In the genomic region with DNA sequence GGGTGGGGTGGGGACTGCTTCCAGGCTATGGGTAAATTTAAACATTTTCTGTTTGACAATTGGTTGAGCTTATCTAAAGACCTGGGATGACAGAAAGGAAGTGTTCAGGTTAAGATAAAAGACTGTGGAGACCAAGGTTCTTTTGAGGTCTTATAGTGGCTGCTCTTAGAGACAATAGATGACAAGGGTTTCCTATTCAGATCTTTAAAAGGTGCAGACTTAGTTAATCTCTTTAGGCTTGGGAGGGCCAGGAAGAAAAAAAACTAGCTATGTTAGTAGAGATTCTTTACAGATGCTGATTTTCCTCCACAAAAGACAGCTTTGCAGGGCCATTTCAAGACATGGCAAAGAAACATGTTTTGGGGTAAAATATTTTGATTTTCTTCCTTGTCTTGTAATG, we compare ENCODE assay signal across 23 cellular contexts.
"Had no signal": no experiment of that assay in that cellular context is flagged by ENCODE, and none has a peak within 500 bp of the region (broad histone marks: within the 10 kb centered on the region; RNA-seq: fewer than 3 reads in every experiment).

No MANE protein-coding gene starts in this region.

- ATAC-seq: effector memory CD8-positive, alpha-beta T cell; left lobe of liver; mucosa of descending colon; natural killer cell treated with Interleukin-12 subunit alpha and Interleukin-12 subunit beta and Interleukin-15 and Interleukin-18, amount 100 ng/mL, for 72 hours; sciatic nerve; stimulated activated naive CD8-positive, alpha-beta T cell treated with anti-CD3 and anti-CD28 coated beads, Interleukin-15, amount 100 ng/mL, for 72 hours; upper lobe of right lung had no signal

- H3K4me3 ChIP-seq: lung, mucosa of descending colon, prostate gland, right atrium auricular region, smooth muscle cell, suprapubic skin, transverse colon, upper lobe of right lung, uterus had no signal

- H3K27ac ChIP-seq: prostate gland, right atrium auricular region, suprapubic skin, transverse colon, upper lobe of right lung, uterus had no signal

- H3K9me3 ChIP-seq: prostate gland, transverse colon, uterus had no signal

- H3K4me1 ChIP-seq: prostate gland, right atrium auricular region, suprapubic skin, transverse colon, upper lobe of right lung, uterus had no signal

- H3K27me3 ChIP-seq: right atrium auricular region, suprapubic skin, transverse colon, upper lobe of right lung, uterus had no signal

- DNase-seq: cortex of kidney; effector memory CD8-positive, alpha-beta T cell; kidney; mucosa of descending colon; naive B cell; nucleus accumbens; stimulated activated CD4-positive, alpha-beta T cell treated with anti-CD3 and anti-CD28 coated beads, Interleukin-12 subunit alpha, Interleukin-12 subunit beta, amount 100 ng/mL, for 4 hours; stimulated activated CD4-positive, alpha-beta T cell treated with anti-CD3 and anti-CD28 coated beads, Interleukin-1b, Interleukin-23, amount 100 ng/mL, for 48 hours; stimulated activated CD4-positive, alpha-beta T cell treated with anti-CD3 and anti-CD28 coated beads, Interleukin-4, amount 100 ng/mL, for 1 hour; stimulated activated CD8-positive, alpha-beta memory T cell treated with anti-CD3 and anti-CD28 coated beads, Interleukin-4, amount 100 ng/mL, for 48 hours; stimulated activated naive CD4-positive, alpha-beta T cell; stimulated activated naive CD8-positive, alpha-beta T cell treated with anti-CD3 and anti-CD28 coated beads, Interleukin-15, amount 100 ng/mL, for 72 hours; transverse colon; upper lobe of right lung; uterus had no signal

- H3K36me3 ChIP-seq: prostate gland, right atrium auricular region, suprapubic skin, transverse colon, upper lobe of right lung, uterus had no signal
